In genomic region chr6:43516697-43517502, GRCh38 we compare ENCODE assay signal across 1 cellular context.
TF ChIP-seq lines count a peak whose summit lies in the region.

Gene POLR1C, plus strand, starts transcription at chr6:43517089. Its CDS starts 21 bp downstream, at chr6:43517110.
Gene YIPF3, minus strand, starts transcription at chr6:43516926. Its CDS starts 119 bp downstream, at chr6:43516807.

TF ChIP-seq in GM12878, 131 proteins besides CTCF, POLR2A, EP300 and RAD21 (continued from another document):
- TF ChIP-seq SRF (IDR thresholded peaks at IDR 0.05; ENCODE audit: low read depth in 2 of 2, low read length in 2 of 2), result peak in 1 of 2 experiments; percentile 76; a peak in 2 of 4 replicates
- peak; percentile 73 for TF ChIP-seq ELK1 (IDR thresholded peaks at IDR 0.05; ENCODE audit: low read depth, low read length)
- 0 out of 2 replicates have a peak, but pooled peaks have one; percentile 31 for TF ChIP-seq TCF3 (IDR thresholded peaks at IDR 0.05; ENCODE audit: borderline replicate concordance, insufficient read depth, low read depth, low read length)
- peak; percentile 74; the same call in 1 of the 2 replicates for TF ChIP-seq RB1 (IDR thresholded peaks at IDR 0.05; ENCODE audit: borderline replicate concordance)
- peak; percentile 78 for TF ChIP-seq E2F8 (IDR thresholded peaks at IDR 0.05; ENCODE audit: low read depth, partially characterized antibody)
- peak; percentile 72 for TF ChIP-seq SIN3A (IDR thresholded peaks at IDR 0.05; ENCODE audit: low read depth, low read length)
- TF ChIP-seq FOXM1 (IDR thresholded peaks at IDR 0.05; ENCODE audit: low read depth, low read length), result 0 out of 2 replicates have a peak, but pooled peaks have one; percentile 14
- peak; percentile 62 for TF ChIP-seq PKNOX1 (IDR thresholded peaks at IDR 0.05)
- TF ChIP-seq TARDBP (IDR thresholded peaks at IDR 0.05; ENCODE audit: borderline replicate concordance), result 0 out of 2 replicates have a peak, but pooled peaks have one; percentile 20
- TF ChIP-seq NRF1 (conservative IDR thresholded peaks at IDR 0.05; ENCODE audit: low read depth, low read length), result peak; percentile 52
- TF ChIP-seq YY1 (IDR thresholded peaks at IDR 0.05; ENCODE audit: low read depth, low read length), result peak; percentile 96
- TF ChIP-seq E4F1 (IDR thresholded peaks at IDR 0.05; ENCODE audit: borderline replicate concordance, partially characterized antibody), result peak; percentile 40
- TF ChIP-seq RELB (IDR thresholded peaks at IDR 0.05; ENCODE audit: low read depth), result peak; percentile 87
- TF ChIP-seq CHD1 (IDR thresholded peaks at IDR 0.05; ENCODE audit: low read depth, low read length), result 0 out of 2 replicates have a peak, but pooled peaks have one; percentile 3
- TF ChIP-seq CEBPZ (IDR thresholded peaks at IDR 0.05; ENCODE audit: low read depth, low read length), result no peak
- peak; percentile 98 for TF ChIP-seq BMI1 (IDR thresholded peaks at IDR 0.05; ENCODE audit: borderline replicate concordance)
- no peak for TF ChIP-seq NR2C1 (IDR thresholded peaks at IDR 0.05)
- peak; percentile 89; the same call in 1 of the 2 replicates for TF ChIP-seq POLR2AphosphoS2 (IDR thresholded peaks at IDR 0.05; ENCODE audit: low read depth, low read length)
- TF ChIP-seq BACH1 (IDR thresholded peaks at IDR 0.05; ENCODE audit: borderline replicate concordance), result peak; percentile 18
- TF ChIP-seq MTA2 (IDR thresholded peaks at IDR 0.05; ENCODE audit: low read depth), result no peak
- peak; percentile 50; the same call in 1 of the 2 replicates for TF ChIP-seq TCF12 (IDR thresholded peaks at IDR 0.05; ENCODE audit: low read depth, low read length)
- 0 out of 2 replicates have a peak, but pooled peaks have one; percentile 41 for TF ChIP-seq CREM (IDR thresholded peaks at IDR 0.05; ENCODE audit: low read depth)
- peak; percentile 63; the same call in 1 of the 2 replicates for TF ChIP-seq FOXK2 (IDR thresholded peaks at IDR 0.05)
- TF ChIP-seq CHD2 (IDR thresholded peaks at IDR 0.05; ENCODE audit: borderline replicate concordance, low read depth, low read length), result peak; percentile 98
- no peak for TF ChIP-seq STAT3 (IDR thresholded peaks at IDR 0.05; ENCODE audit: low read depth, low read length)
- TF ChIP-seq IRF5 (IDR thresholded peaks at IDR 0.05; ENCODE audit: borderline replicate concordance), result peak; percentile 87
- TF ChIP-seq SPI1 (IDR thresholded peaks at IDR 0.05; ENCODE audit: borderline replicate concordance, insufficient read depth, low read depth, low read length), result peak; percentile 46; the same call in 1 of the 2 replicates
